Comparison of ENCODE assay signal across 1 cellular context in the genomic region with DNA sequence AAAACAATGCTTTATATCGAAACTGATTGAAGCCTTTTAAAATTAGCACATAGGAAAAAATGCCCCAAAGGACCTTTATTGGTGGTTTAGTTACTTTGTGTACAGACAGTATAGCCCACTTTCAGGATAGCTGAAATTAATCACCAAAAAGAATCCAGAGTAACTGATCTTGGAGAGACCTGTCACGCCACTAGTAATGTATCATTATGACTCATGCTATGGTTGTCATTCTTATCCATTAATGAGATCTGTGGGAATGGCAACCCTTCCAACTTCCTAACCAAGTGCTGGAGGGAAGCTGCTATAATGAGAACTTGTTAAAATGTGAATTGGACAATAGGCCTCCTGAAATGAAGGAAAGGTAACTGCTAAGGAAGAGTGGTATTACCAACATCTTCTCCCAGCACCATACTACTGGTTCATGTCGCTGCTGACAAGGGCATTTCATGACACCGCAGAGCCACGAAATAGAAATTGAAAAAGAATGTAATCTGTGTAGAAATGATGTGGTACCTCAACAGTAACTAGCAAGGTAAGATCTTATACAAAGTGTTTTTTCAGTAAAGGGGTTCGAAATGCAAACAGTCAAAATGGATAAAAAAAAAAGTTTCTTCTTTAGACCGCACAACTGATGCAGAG.
A peak's percentile ranks its signal among the peaks of the same experiment; 100 is the strongest.
TF ChIP-seq lines count a peak whose summit lies in the region.

No MANE protein-coding gene starts in this region.

TF ChIP-seq in SK-N-SH, 30 proteins besides CTCF, POLR2A, EP300 and RAD21 (continued from another document):
- TF ChIP-seq, protein P1, sequence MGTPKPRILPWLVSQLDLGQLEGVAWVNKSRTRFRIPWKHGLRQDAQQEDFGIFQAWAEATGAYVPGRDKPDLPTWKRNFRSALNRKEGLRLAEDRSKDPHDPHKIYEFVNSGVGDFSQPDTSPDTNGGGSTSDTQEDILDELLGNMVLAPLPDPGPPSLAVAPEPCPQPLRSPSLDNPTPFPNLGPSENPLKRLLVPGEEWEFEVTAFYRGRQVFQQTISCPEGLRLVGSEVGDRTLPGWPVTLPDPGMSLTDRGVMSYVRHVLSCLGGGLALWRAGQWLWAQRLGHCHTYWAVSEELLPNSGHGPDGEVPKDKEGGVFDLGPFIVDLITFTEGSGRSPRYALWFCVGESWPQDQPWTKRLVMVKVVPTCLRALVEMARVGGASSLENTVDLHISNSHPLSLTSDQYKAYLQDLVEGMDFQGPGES (IDR thresholded peaks at IDR 0.05; ENCODE audit: low read depth, low read length) = no peak
- TF ChIP-seq NFIC (IDR thresholded peaks at IDR 0.05; ENCODE audit: borderline replicate concordance) (no peak; the same call in 1 of the 2 replicates), MEF2A (IDR thresholded peaks at IDR 0.05; ENCODE audit: borderline replicate concordance, low read depth) (no peak), NRF1 (IDR thresholded peaks at IDR 0.05; ENCODE audit: low read depth, low read length) (no peak), GATA2 (CRISPR knock-in tag; IDR thresholded peaks at IDR 0.05) (no peak), EZH2phosphoT487 (IDR thresholded peaks at IDR 0.05; ENCODE audit: borderline replicate concordance, low read depth) (no peak), GABPA (IDR thresholded peaks at IDR 0.05; ENCODE audit: low read depth) (no peak), MXI1 (IDR thresholded peaks at IDR 0.05; ENCODE audit: low read depth, low read length) (no peak)
- TF ChIP-seq, protein P2, sequence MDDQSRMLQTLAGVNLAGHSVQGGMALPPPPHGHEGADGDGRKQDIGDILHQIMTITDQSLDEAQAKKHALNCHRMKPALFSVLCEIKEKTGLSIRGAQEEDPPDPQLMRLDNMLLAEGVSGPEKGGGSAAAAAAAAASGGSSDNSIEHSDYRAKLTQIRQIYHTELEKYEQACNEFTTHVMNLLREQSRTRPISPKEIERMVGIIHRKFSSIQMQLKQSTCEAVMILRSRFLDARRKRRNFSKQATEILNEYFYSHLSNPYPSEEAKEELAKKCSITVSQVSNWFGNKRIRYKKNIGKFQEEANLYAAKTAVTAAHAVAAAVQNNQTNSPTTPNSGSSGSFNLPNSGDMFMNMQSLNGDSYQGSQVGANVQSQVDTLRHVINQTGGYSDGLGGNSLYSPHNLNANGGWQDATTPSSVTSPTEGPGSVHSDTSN (IDR thresholded peaks at IDR 0.05) = peak; percentile 92
- TF ChIP-seq, protein P3, sequence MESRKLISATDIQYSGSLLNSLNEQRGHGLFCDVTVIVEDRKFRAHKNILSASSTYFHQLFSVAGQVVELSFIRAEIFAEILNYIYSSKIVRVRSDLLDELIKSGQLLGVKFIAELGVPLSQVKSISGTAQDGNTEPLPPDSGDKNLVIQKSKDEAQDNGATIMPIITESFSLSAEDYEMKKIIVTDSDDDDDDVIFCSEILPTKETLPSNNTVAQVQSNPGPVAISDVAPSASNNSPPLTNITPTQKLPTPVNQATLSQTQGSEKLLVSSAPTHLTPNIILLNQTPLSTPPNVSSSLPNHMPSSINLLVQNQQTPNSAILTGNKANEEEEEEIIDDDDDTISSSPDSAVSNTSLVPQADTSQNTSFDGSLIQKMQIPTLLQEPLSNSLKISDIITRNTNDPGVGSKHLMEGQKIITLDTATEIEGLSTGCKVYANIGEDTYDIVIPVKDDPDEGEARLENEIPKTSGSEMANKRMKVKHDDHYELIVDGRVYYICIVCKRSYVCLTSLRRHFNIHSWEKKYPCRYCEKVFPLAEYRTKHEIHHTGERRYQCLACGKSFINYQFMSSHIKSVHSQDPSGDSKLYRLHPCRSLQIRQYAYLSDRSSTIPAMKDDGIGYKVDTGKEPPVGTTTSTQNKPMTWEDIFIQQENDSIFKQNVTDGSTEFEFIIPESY (IDR thresholded peaks at IDR 0.05; ENCODE audit: borderline replicate concordance, low read depth) = no peak
TF ChIP-seq in SK-N-SH: peak in this region for 4.
